ENCODE assay signal across 8 cellular contexts in genomic region chr22:31490496-31490925, GRCh38. TPM values are rescaled to one million over a fixed set of nuclear protein-coding genes. Genes with fewer than 3 reads are reported as not detected.
DNase-seq lines count a peak whose midpoint lies in the region; ATAC-seq and TF ChIP-seq lines count a peak whose summit lies in the region.

No MANE protein-coding gene starts in this region.

- no peaks in the 10 kb centered on the region for H3K9me3 ChIP-seq in SK-N-SH
- H3K9me3 ChIP-seq in heart left ventricle, result no peaks in the 10 kb centered on the region
- H3K9me3 ChIP-seq in aorta (ENCODE audit: control insufficient read depth, low read length), result no peaks in the 10 kb centered on the region

- peak overlapping the region; percentile 96 for H3K27ac Mint-ChIP-seq in activated naive CD8-positive, alpha-beta T cell treated with anti-CD3 and anti-CD28 coated beads, Interleukin-2, amount 50 U/mL, for 24 hours

- DNase-seq in COLO829 (ENCODE audit: low spot score) (peak; percentile 71), SK-N-SH (peak; percentile 58), heart left ventricle (peak; percentile 51 to 69 (median 56)), pons (ENCODE audit: low spot score) (peak; percentile 84), aorta (peak in 1 of 2 donors; percentile 84)
- peak; percentile 67 for DNase-seq in activated naive CD8-positive, alpha-beta T cell treated with anti-CD3 and anti-CD28 coated beads, Interleukin-2, amount 50 U/mL, for 24 hours

- no peak for TF ChIP-seq RAD21 in SK-N-SH (IDR thresholded peaks at IDR 0.05; ENCODE audit: low read length)

- H2AFZ ChIP-seq in SK-N-SH (ENCODE audit: low read depth), result peak overlapping the region; percentile 88

- H3K27me3 Mint-ChIP-seq in activated naive CD8-positive, alpha-beta T cell treated with anti-CD3 and anti-CD28 coated beads, Interleukin-2, amount 50 U/mL, for 24 hours, result no peaks in the 10 kb centered on the region

- H3K36me3 ChIP-seq in SK-N-SH (replicated peaks in 1 of 2; ENCODE audit: control insufficient read depth in 1 of 2, insufficient read depth in 2 of 2, low read length in 1 of 2) (peaks cover 13 to 25% of the 10 kb centered on the region in 2 experiments), heart left ventricle (peaks cover 0 to 28% (median 26%) of the 10 kb centered on the region in 9 donors), aorta (ENCODE audit: control insufficient read depth in 1 of 2, insufficient read depth in 2 of 2, low read length in 1 of 2) (no peaks in the 10 kb centered on the region)

- H3K4me1 ChIP-seq in SK-N-SH (ENCODE audit: control insufficient read depth in 1 of 2, insufficient read depth in 2 of 2, low read depth in 1 of 2, low read length in 1 of 2) (peaks cover 6 to 8% of the 10 kb centered on the region in 2 experiments; a peak in 3 of 4 replicates), heart left ventricle (peaks cover 3 to 47% (median 25%) of the 10 kb centered on the region in 12 donors), aorta (ENCODE audit: control insufficient read depth in 1 of 2, insufficient read depth in 2 of 2, low read length in 2 of 2) (no peaks in the 10 kb centered on the region)

- no peaks in the 10 kb centered on the region for H3K9me2 ChIP-seq in SK-N-SH

- CTCF ChIA-PET in SK-N-SH (lab: Yijun Ruan, JAX), result interaction anchor here (0.7 to 1.1 kb wide), 3 partner anchors 66 to 144 kb away, joined by 3 read pairs; no protein-coding TSS in a partner anchor

- TF ChIP-seq CTCF in SK-N-SH (IDR thresholded peaks at IDR 0.05) (peak; percentile 15; the same call in 1 of the 2 replicates), heart left ventricle (IDR thresholded peaks at IDR 0.05) (peak in 1 of 12 donors; percentile 6)

- H3K4me2 ChIP-seq in SK-N-SH, result peak overlapping the region; percentile 84

- H3K9ac ChIP-seq in SK-N-SH, result peak overlapping the region; percentile 84

- TF ChIP-seq POLR2A in heart left ventricle (IDR thresholded peaks at IDR 0.05), result no peak

- ATAC-seq in GM19372 (IDR thresholded peaks at IDR 0.05; ENCODE audit: low read depth, unreplicated experiment) (peak; percentile 48), HG03521 (IDR thresholded peaks at IDR 0.05; ENCODE audit: unreplicated experiment) (peak; percentile 41), heart left ventricle (peak; percentile 36 to 70 (median 50)), aorta (ENCODE audit: low FRiP score) (peak; percentile 67)
- peak; percentile 82 for ATAC-seq in activated naive CD8-positive, alpha-beta T cell treated with anti-CD3 and anti-CD28 coated beads, Interleukin-2, amount 50 U/mL, for 24 hours

- peaks cover 55% of the 10 kb centered on the region for H3K79me2 ChIP-seq in SK-N-SH (ENCODE audit: insufficient read depth)

- no peaks in the 10 kb centered on the region for H3K9me3 Mint-ChIP-seq in activated naive CD8-positive, alpha-beta T cell treated with anti-CD3 and anti-CD28 coated beads, Interleukin-2, amount 50 U/mL, for 24 hours

- POLR2A ChIA-PET in SK-N-SH (lab: Yijun Ruan, JAX), result interaction anchor here (0.6 to 1.2 kb wide), 2 partner anchors 91 to 144 kb away, joined by 3 read pairs; partner anchors contain the start of genes DRG1 and PATZ1

- TF ChIP-seq EP300 in SK-N-SH (IDR thresholded peaks at IDR 0.05; ENCODE audit: borderline replicate concordance in 1 of 2, low read depth in 1 of 2, low read length in 1 of 2), result no peak

- H3K27me3 ChIP-seq in SK-N-SH (ENCODE audit: insufficient read depth) (no peaks in the 10 kb centered on the region), heart left ventricle (no peaks in the 10 kb centered on the region), aorta (ENCODE audit: control insufficient read depth in 1 of 2, insufficient read depth in 2 of 2, low read length in 1 of 2) (no peaks in the 10 kb centered on the region)

- H3F3A ChIP-seq in SK-N-SH (replicated peaks; ENCODE audit: insufficient read depth), result peaks cover 16% of the 10 kb centered on the region

- H3K36me3 Mint-ChIP-seq in activated naive CD8-positive, alpha-beta T cell treated with anti-CD3 and anti-CD28 coated beads, Interleukin-2, amount 50 U/mL, for 24 hours (ENCODE audit: low read depth), result peaks cover 24% of the 10 kb centered on the region

- no peaks in the 10 kb centered on the region for H4K20me1 ChIP-seq in SK-N-SH (ENCODE audit: insufficient read depth)

- H3K4me3 ChIP-seq in SK-N-SH (ENCODE audit: low read depth in 2 of 2, low read length in 1 of 2), result peak overlapping the region; percentile 77 to 90
- peak overlapping the region; percentile 56 to 98 (median 84) for H3K4me3 ChIP-seq in heart left ventricle
- peak overlapping the region; percentile 90 to 96 for H3K4me3 ChIP-seq in aorta (ENCODE audit: low read length in 2 of 2)

- intact Hi-C loops in heart left ventricle (cut with DNase I), result loop anchor here in 7 of 10 donors (5.0 to 10.0 kb wide), 6 partner anchors 142 to 886 kb away; partner anchors contain the start of genes DEPDC5 (in 1 of the 7), PATZ1 (in 1 of the 7), PRR14L (in 1 of the 7) and TCN2 (in 1 of the 7)
- intact Hi-C loops in aorta (cut with DNase I), result no loop called here

- peak overlapping the region; percentile 88 to 91 for H3K27ac ChIP-seq in SK-N-SH (ENCODE audit: low read depth in 2 of 2, low read length in 1 of 2)
- peak overlapping the region; percentile 91 to 99 (median 96) for H3K27ac ChIP-seq in heart left ventricle
- peak overlapping the region in 1 of 2 donors; percentile 89 for H3K27ac ChIP-seq in aorta (ENCODE audit: low read depth in 1 of 2, low read length in 2 of 2)

- 12% methylated on average over 15 of the region's 15 CpGs for WGBS in SK-N-SH (ENCODE audit: low lambda C conversion rate)
- whole genome bisulfite sequencing in heart left ventricle, 4 donors, result 0 to 2% (median 1%) methylated on average over 15 of the region's 15 CpGs
- WGBS in aorta, 2 donors, result 0% methylated on average over 15 of the region's 15 CpGs

- H3K4me3 Mint-ChIP-seq in activated naive CD8-positive, alpha-beta T cell treated with anti-CD3 and anti-CD28 coated beads, Interleukin-2, amount 50 U/mL, for 24 hours, result peak overlapping the region; percentile 90

- H3K4me1 Mint-ChIP-seq in activated naive CD8-positive, alpha-beta T cell treated with anti-CD3 and anti-CD28 coated beads, Interleukin-2, amount 50 U/mL, for 24 hours, result peaks cover 58% of the 10 kb centered on the region

TF ChIP-seq in SK-N-SH, 30 proteins besides CTCF, POLR2A, EP300 and RAD21:
- TF ChIP-seq MXI1 (IDR thresholded peaks at IDR 0.05; ENCODE audit: low read depth, low read length), result peak; percentile 32
- TF ChIP-seq YY1 (IDR thresholded peaks at IDR 0.05; ENCODE audit: low read depth), result no peak
- TF ChIP-seq SIN3A (IDR thresholded peaks at IDR 0.05; ENCODE audit: borderline replicate concordance, low read depth, low read length), result peak; percentile 28; the same call in 1 of the 2 replicates
TF ChIP-seq in SK-N-SH: peak in this region for 2.

RNA-seq across cellular contexts. Expression of gene EIF4ENIF1, which starts 0.9 kb away (rescaled TPM):
- polyA plus RNA-seq in SK-N-SH (2012; rRNA removed) (18.4 and 39.9 TPM in 2 replicates), heart left ventricle (10 to 100 TPM in 1 of 2 donors, 1 to 10 TPM in 1; 8.3 to 13.6 TPM), aorta (10 to 100 TPM; 12.6 to 13.5 TPM)
- polyA plus RNA-seq in SK-N-SH (2012; cell fraction: cytosol; rRNA removed), result 14.0 and 14.2 TPM in 2 replicates
- 36.3 and 61.6 TPM in 2 replicates for polyA plus RNA-seq in SK-N-SH (2012; cell fraction: nucleus; rRNA removed)
- total RNA-seq in heart left ventricle (10 to 100 TPM; 12.1 to 31.2 (median 23.8) TPM), aorta (10 to 100 TPM; 32.0 to 34.9 TPM)

RNA-seq across cellular contexts. Expression of gene SFI1, which starts 5.8 kb away (rescaled TPM):
- polyA plus RNA-seq in SK-N-SH (2012; rRNA removed) (20.6 and 24.7 TPM in 2 replicates), heart left ventricle (1 to 10 TPM; 4.8 to 8.1 TPM), aorta (100 to 1,000 TPM in 1 of 2 donors, 10 to 100 TPM in 1; 17.5 to 116 TPM)
- polyA plus RNA-seq in SK-N-SH (2012; cell fraction: cytosol; rRNA removed), result 4.8 and 7.1 TPM in 2 replicates
- polyA plus RNA-seq in SK-N-SH (2012; cell fraction: nucleus; rRNA removed), result 178 and 208 TPM in 2 replicates
- total RNA-seq in heart left ventricle (10 to 100 TPM in 1 of 9 donors, 1 to 10 TPM in 8; 2.2 to 18.3 (median 6.4) TPM), aorta (10 to 100 TPM; 25.7 to 50.3 TPM)

Comparison
In these comparisons a context has a peak if more than half of its experiments do, and no peak if none do; other contexts are left out.
1. intact Hi-C loops: an anchor here in heart left ventricle (5.0 to 10.0 kb wide); none called in aorta.